Comparison of ENCODE assay signal across 9 cellular contexts in the genomic region with DNA sequence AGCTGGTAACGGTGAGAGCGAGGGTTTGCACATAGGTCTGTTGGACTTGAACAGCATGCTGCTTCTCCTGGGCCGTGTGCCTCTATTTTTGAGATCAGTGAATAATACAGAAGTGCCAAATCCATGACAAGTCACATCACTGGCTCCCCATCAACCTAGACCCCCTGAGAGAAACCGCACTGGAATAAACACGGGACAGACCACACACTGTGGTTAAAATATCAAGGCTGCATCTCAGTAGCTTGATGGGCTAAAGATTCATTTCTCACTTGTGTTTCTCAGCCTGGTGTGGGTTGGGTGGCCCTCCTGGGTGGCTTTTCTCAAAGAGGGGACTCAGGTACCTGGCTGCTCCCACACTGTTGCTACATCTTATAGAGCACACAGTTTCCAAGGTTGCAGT.
"Had no signal": no experiment of that assay in that cellular context is flagged by ENCODE, and none has a peak within 500 bp of the region (broad histone marks: within the 10 kb centered on the region; RNA-seq: fewer than 3 reads in every experiment).

No MANE protein-coding gene starts in this region.

- H2AFZ ChIP-seq: GM23248, GM23338 had no signal

- ATAC-seq: GM23338, HCT116 had no signal

- H3K36me3 ChIP-seq: HAP-1 had no signal

- H3K4me2 ChIP-seq: GM23338 had no signal

- H3K9me3 ChIP-seq: HAP-1 had no signal

- H3K4me3 ChIP-seq: GM23248, GM23338, HAP-1 had no signal

- DNase-seq: GM23248, GOT3, H7, H9, HCEC 1CT, HFFc6 had no signal

- H3K4me3 Mint-ChIP-seq: GM23338, H9, HFFc6 had no signal

- H3K4me1 ChIP-seq: HAP-1 had no signal

- H3K27ac Mint-ChIP-seq: H9, HFFc6 had no signal

- H3K9ac ChIP-seq: GM23248 had no signal

- H3K9me3 Mint-ChIP-seq: H9 had no signal

- H3K27ac ChIP-seq: GM23248 had no signal
